Comparison of ENCODE assay signal across 10 cellular contexts in genomic region chr22:46731246-46732040, GRCh38. TPM values are rescaled to one million over a fixed set of nuclear protein-coding genes. Genes with fewer than 3 reads are reported as not detected.
DNase-seq lines count a peak whose midpoint lies in the region; ATAC-seq and TF ChIP-seq lines count a peak whose summit lies in the region.
"Had no signal": no experiment of that assay in that cellular context is flagged by ENCODE, and none has a peak within 500 bp of the region (broad histone marks: within the 10 kb centered on the region; RNA-seq: fewer than 3 reads in every experiment).

No MANE protein-coding gene starts in this region.

- H3K27ac ChIP-seq in tibial nerve: peak overlapping the region in 3 of 4 donors; percentile 36 to 53 (median 44)

- peak; percentile 24 for ATAC-seq in activated CD4-positive, alpha-beta T cell treated with anti-CD3 and anti-CD28 coated beads for 36 hours
- ATAC-seq in GM19023 (IDR thresholded peaks at IDR 0.05; ENCODE audit: unreplicated experiment) (no peak), HG03280 (IDR thresholded peaks at IDR 0.05; ENCODE audit: unreplicated experiment) (no peak)

- no peak overlapping the region for H3K4me3 ChIP-seq in tibial nerve
- H3K4me3 ChIP-seq: ovary had no signal

- H3K4me1 ChIP-seq in tibial nerve: peaks cover 0 to 79% (median 38%) of the 10 kb centered on the region in 4 donors

- CTCF ChIA-PET in activated CD4-positive, alpha-beta T cell treated with anti-CD3 and anti-CD28 coated beads for 36 hours (lab: Charles Lee): interaction anchor here (1.0 to 2.3 kb wide), 4 partner anchors 8 to 168 kb away, joined by 3 to 7 read pairs (median 5); no protein-coding TSS in a partner anchor
- CTCF ChIA-PET in GM10248 (lab: Yijun Ruan, JAX): interaction anchor here (1.1 kb wide), 1 partner anchor 9 kb away, joined by 3 read pairs; no protein-coding TSS in a partner anchor

- H3K36me3 Mint-ChIP-seq in activated CD4-positive, alpha-beta T cell treated with anti-CD3 and anti-CD28 coated beads for 36 hours (ENCODE audit: low read depth): peaks cover 24% of the 10 kb centered on the region
- peaks cover 2% of the 10 kb centered on the region for H3K36me3 Mint-ChIP-seq in activated naive CD8-positive, alpha-beta T cell

- intact Hi-C loops in activated CD4-positive, alpha-beta T cell treated with anti-CD3 and anti-CD28 coated beads for 36 hours (cut with DNase I, micrococcal nuclease): no loop called here

- peak; percentile 22 for DNase-seq in activated CD4-positive, alpha-beta T cell treated with anti-CD3 and anti-CD28 coated beads for 36 hours
- DNase-seq in activated CD4-positive, alpha-beta T cell treated with anti-CD3 and anti-CD28 coated beads for 48 hours: no peak
- DNase-seq in kidney tubule cell (ENCODE audit: low spot score) (peak; percentile 82), tibial nerve (ENCODE audit: low spot score in 2 of 2) (no peak), GM10248 (ENCODE audit: extremely low spot score) (no peak)

- H3K27me3 Mint-ChIP-seq in activated CD4-positive, alpha-beta T cell treated with anti-CD3 and anti-CD28 coated beads for 36 hours: no peaks in the 10 kb centered on the region
- no peaks in the 10 kb centered on the region for H3K27me3 Mint-ChIP-seq in activated naive CD8-positive, alpha-beta T cell
- H3K27me3 Mint-ChIP-seq: B cell had no signal

- H3K4me1 Mint-ChIP-seq in activated CD4-positive, alpha-beta T cell treated with anti-CD3 and anti-CD28 coated beads for 36 hours: peaks cover 60% of the 10 kb centered on the region
- H3K4me1 Mint-ChIP-seq in activated naive CD8-positive, alpha-beta T cell (ENCODE audit: low read depth): peaks cover 55% of the 10 kb centered on the region

- H3K36me3 ChIP-seq in tibial nerve: peaks cover 0 to 21% (median 0%) of the 10 kb centered on the region in 3 donors
- H3K36me3 ChIP-seq: ovary had no signal

- no peak for TF ChIP-seq CTCF in tibial nerve (IDR thresholded peaks at IDR 0.05)
- TF ChIP-seq CTCF in GM10248 (IDR thresholded peaks at IDR 0.05; ENCODE audit: control extremely low read depth, extremely low read depth, low read depth, missing control alignments): no peak

- TF ChIP-seq POLR2A in tibial nerve (IDR thresholded peaks at IDR 0.05): no peak

- peak overlapping the region; percentile 64 for H3K27ac Mint-ChIP-seq in activated CD4-positive, alpha-beta T cell treated with anti-CD3 and anti-CD28 coated beads for 36 hours
- H3K27ac Mint-ChIP-seq in activated naive CD8-positive, alpha-beta T cell: peak overlapping the region; percentile 90
- H3K27ac Mint-ChIP-seq: B cell had no signal

- no peaks in the 10 kb centered on the region for H3K9me3 ChIP-seq in tibial nerve
- H3K9me3 ChIP-seq: ovary had no signal

- WGBS in tibial nerve, 2 donors: 37 to 62% methylated on average over 16 to 19 of the region's 22 CpGs

- H3K4me3 Mint-ChIP-seq in activated CD4-positive, alpha-beta T cell treated with anti-CD3 and anti-CD28 coated beads for 36 hours: peak overlapping the region; percentile 5
- peak overlapping the region; percentile 39 for H3K4me3 Mint-ChIP-seq in activated naive CD8-positive, alpha-beta T cell
- H3K4me3 Mint-ChIP-seq: B cell had no signal

- no peak for TF ChIP-seq EP300 in tibial nerve (IDR thresholded peaks at IDR 0.05)

- POLR2A ChIA-PET in activated CD4-positive, alpha-beta T cell treated with anti-CD3 and anti-CD28 coated beads for 36 hours (lab: Charles Lee): interaction anchor here (0.7 kb wide), 1 partner anchor 353 kb away, joined by 3 read pairs; no protein-coding TSS in a partner anchor
- POLR2A ChIA-PET in GM10248 (lab: Yijun Ruan, JAX): no interaction called here

- H3K27me3 ChIP-seq in tibial nerve: no peaks in the 10 kb centered on the region
- H3K27me3 ChIP-seq: ovary had no signal

- H3K9me3 Mint-ChIP-seq in activated CD4-positive, alpha-beta T cell treated with anti-CD3 and anti-CD28 coated beads for 36 hours (ENCODE audit: low read depth): no peaks in the 10 kb centered on the region
- H3K9me3 Mint-ChIP-seq in activated naive CD8-positive, alpha-beta T cell (ENCODE audit: low read depth): no peaks in the 10 kb centered on the region

RNA-seq across cellular contexts. Expression of gene CERK, which starts 6.6 kb away (rescaled TPM):
- total RNA-seq in activated CD4-positive, alpha-beta T cell treated with anti-CD3 and anti-CD28 coated beads for 36 hours: 10 to 100 TPM; 27.0 to 32.8 TPM
- total RNA-seq in tibial nerve: 10 to 100 TPM; 20.3 to 42.0 (median 24.7) TPM

RNA-seq across cellular contexts. Expression of gene TBC1D22A, which starts 31.0 kb away (rescaled TPM):
- 10 to 100 TPM; 36.0 to 38.0 TPM for total RNA-seq in activated CD4-positive, alpha-beta T cell treated with anti-CD3 and anti-CD28 coated beads for 36 hours
- total RNA-seq in tibial nerve: 10 to 100 TPM; 27.3 to 35.4 (median 29.3) TPM

Comparison
In these comparisons a context has a peak if more than half of its experiments do, and no peak if none do; other contexts are left out.
1. DNase-seq: peak in activated CD4-positive, alpha-beta T cell treated with anti-CD3 and anti-CD28 coated beads for 36 hours (single experiment) and kidney tubule cell (single experiment); none in activated CD4-positive, alpha-beta T cell treated with anti-CD3 and anti-CD28 coated beads for 48 hours (single experiment), tibial nerve (0 of 2) and GM10248 (single experiment).